1 cellular context compared by ENCODE assay signal in the genomic region with DNA sequence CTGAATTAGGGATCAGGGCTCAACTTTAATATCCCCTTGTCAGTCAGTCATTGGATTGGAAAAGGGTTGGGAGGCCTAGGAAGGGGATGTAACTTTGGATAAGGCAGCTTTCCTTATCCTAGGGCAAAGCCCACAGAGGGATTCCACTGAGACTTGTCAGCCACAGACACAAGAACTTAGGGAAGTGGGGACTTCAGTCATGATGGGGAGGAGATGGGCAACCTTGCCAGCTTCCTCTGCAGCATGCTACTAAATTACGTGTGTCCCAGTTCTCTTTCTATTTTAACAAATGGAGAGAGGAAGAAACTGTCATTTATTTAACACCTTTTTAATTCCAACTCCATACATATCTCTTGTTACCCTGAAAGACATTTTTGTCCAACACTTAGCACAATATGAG.
TF ChIP-seq lines count a peak whose summit lies in the region.

No MANE protein-coding gene starts in this region.

TF ChIP-seq in IMR-90, 13 proteins besides CTCF, POLR2A, EP300 and RAD21 (continued from another document):
- TF ChIP-seq RCOR1 (IDR thresholded peaks at IDR 0.05; ENCODE audit: insufficient replicate concordance, low read length) (no peak), CEBPB (IDR thresholded peaks at IDR 0.05; ENCODE audit: low read depth, low read length) (no peak), RFX5 (IDR thresholded peaks at IDR 0.05; ENCODE audit: low read depth, low read length) (no peak), MAZ (IDR thresholded peaks at IDR 0.05; ENCODE audit: borderline replicate concordance, low read depth, low read length) (no peak), CHD1 (IDR thresholded peaks at IDR 0.05; ENCODE audit: low read depth, low read length) (no peak), MXI1 (IDR thresholded peaks at IDR 0.05; ENCODE audit: borderline replicate concordance, low read depth, low read length) (no peak), MAFK (IDR thresholded peaks at IDR 0.05; ENCODE audit: low read depth, low read length) (no peak), SMC3 (IDR thresholded peaks at IDR 0.05; ENCODE audit: low read depth, low read length) (no peak)
- TF ChIP-seq, protein P1, sequence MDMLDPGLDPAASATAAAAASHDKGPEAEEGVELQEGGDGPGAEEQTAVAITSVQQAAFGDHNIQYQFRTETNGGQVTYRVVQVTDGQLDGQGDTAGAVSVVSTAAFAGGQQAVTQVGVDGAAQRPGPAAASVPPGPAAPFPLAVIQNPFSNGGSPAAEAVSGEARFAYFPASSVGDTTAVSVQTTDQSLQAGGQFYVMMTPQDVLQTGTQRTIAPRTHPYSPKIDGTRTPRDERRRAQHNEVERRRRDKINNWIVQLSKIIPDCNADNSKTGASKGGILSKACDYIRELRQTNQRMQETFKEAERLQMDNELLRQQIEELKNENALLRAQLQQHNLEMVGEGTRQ (IDR thresholded peaks at IDR 0.05; ENCODE audit: low read depth, low read length), result no peak
- TF ChIP-seq, protein P2, sequence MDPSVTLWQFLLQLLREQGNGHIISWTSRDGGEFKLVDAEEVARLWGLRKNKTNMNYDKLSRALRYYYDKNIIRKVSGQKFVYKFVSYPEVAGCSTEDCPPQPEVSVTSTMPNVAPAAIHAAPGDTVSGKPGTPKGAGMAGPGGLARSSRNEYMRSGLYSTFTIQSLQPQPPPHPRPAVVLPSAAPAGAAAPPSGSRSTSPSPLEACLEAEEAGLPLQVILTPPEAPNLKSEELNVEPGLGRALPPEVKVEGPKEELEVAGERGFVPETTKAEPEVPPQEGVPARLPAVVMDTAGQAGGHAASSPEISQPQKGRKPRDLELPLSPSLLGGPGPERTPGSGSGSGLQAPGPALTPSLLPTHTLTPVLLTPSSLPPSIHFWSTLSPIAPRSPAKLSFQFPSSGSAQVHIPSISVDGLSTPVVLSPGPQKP (IDR thresholded peaks at IDR 0.05; ENCODE audit: borderline replicate concordance, low read depth, low read length), result no peak
